ENCODE assay signal across 8 cellular contexts in the genomic region with DNA sequence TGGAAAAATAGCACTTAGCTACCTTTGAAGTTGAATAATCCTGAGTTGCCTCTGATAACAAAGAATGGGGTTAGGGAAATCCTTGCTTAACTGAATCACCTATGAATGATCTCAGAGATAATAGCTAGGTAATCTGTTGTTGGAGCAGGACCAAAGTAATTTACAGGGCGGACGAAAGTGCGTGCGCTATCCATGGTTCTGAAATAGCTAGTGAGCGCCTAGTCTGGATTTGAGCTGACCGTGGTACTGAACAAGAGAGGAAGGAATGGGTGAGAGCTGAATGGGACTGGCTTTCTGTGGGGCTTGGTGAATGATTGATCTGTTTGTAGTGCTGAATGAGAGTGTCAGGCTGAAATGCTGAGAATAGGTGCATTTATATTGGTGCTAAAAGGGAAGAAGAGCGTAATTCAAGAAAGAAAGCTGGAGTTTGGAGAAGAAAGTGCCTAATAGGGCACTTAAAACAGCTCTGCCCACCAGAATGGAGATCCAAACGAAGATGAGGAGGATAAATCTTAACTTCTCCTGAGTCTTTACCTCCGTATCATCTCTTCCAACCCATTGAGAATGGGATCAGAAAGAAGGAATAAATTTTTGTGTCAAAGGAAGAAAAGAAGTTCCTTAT. TPM values are rescaled to one million over a fixed set of nuclear protein-coding genes. Genes with fewer than 3 reads are reported as not detected.
A peak's percentile ranks its signal among the peaks of the same experiment; 100 is the strongest.
DNase-seq lines count a peak whose midpoint lies in the region; ATAC-seq lines count a peak whose summit lies in the region.

No MANE protein-coding gene starts in this region.

- peaks cover 5% of the 10 kb centered on the region for H3K9me3 Mint-ChIP-seq in activated T-cell treated with anti-CD3 and anti-CD28 coated beads, Interleukin-2, amount 50 U/mL, for 4 hours

- H3K4me1 Mint-ChIP-seq in activated T-cell treated with anti-CD3 and anti-CD28 coated beads, Interleukin-2, amount 50 U/mL, for 4 hours (ENCODE audit: low read depth), result no peaks in the 10 kb centered on the region

- no peaks in the 10 kb centered on the region for H3K36me3 Mint-ChIP-seq in activated T-cell treated with anti-CD3 and anti-CD28 coated beads, Interleukin-2, amount 50 U/mL, for 4 hours (ENCODE audit: insufficient read depth)

- no peak overlapping the region for H3K4me3 Mint-ChIP-seq in activated T-cell treated with anti-CD3 and anti-CD28 coated beads, Interleukin-2, amount 50 U/mL, for 4 hours

- DNase-seq in activated T-cell treated with anti-CD3 and anti-CD28 coated beads for 48 hours (ENCODE audit: low read depth), result peak; percentile 18
- no peak for DNase-seq in activated T-cell treated with anti-CD3 and anti-CD28 coated beads, Interleukin-2, amount 50 U/mL, for 1 hour
- DNase-seq in NCI-H226, result peak; percentile 59
- peak; percentile 41 for DNase-seq in brain pericyte (ENCODE audit: low read depth, low spot score)
- DNase-seq in lung microvascular endothelial cell (ENCODE audit: low read depth in 2 of 2), result peak; percentile 81 to 87
- DNase-seq in NCI-H146 (lab: John Stamatoyannopoulos, UW), result no peak
- DNase-seq in activated T-cell treated with anti-CD3 and anti-CD28 coated beads, Interleukin-2, amount 50 U/mL, for 4 hours, result no peak

- no peak for ATAC-seq in HG02884 (IDR thresholded peaks at IDR 0.05; ENCODE audit: unreplicated experiment)
- no peak for ATAC-seq in activated T-cell treated with anti-CD3 and anti-CD28 coated beads, Interleukin-2, amount 50 U/mL, for 4 hours

- H3K27me3 Mint-ChIP-seq in activated T-cell treated with anti-CD3 and anti-CD28 coated beads, Interleukin-2, amount 50 U/mL, for 4 hours (ENCODE audit: low read depth), result peaks cover 6% of the 10 kb centered on the region

RNA-seq across cellular contexts. Expression of gene SCN10A, which starts 10.1 kb away (rescaled TPM):
- under 0.01 TPM in 1 of 2 replicates, not detected in the other for total RNA-seq in lung microvascular endothelial cell
- total RNA-seq in activated T-cell treated with anti-CD3 and anti-CD28 coated beads, Interleukin-2, amount 50 U/mL, for 4 hours, result not detected

Comparison
In these comparisons a context has a peak if more than half of its experiments do, and no peak if none do; other contexts are left out.
1. DNase-seq: peak in activated T-cell treated with anti-CD3 and anti-CD28 coated beads for 48 hours (single experiment), NCI-H226 (single experiment), brain pericyte (single experiment) and lung microvascular endothelial cell (2 of 2); none in activated T-cell treated with anti-CD3 and anti-CD28 coated beads, Interleukin-2, amount 50 U/mL, for 1 hour (single experiment), NCI-H146 (single experiment) and activated T-cell treated with anti-CD3 and anti-CD28 coated beads, Interleukin-2, amount 50 U/mL, for 4 hours (single experiment).